In the genomic region with DNA sequence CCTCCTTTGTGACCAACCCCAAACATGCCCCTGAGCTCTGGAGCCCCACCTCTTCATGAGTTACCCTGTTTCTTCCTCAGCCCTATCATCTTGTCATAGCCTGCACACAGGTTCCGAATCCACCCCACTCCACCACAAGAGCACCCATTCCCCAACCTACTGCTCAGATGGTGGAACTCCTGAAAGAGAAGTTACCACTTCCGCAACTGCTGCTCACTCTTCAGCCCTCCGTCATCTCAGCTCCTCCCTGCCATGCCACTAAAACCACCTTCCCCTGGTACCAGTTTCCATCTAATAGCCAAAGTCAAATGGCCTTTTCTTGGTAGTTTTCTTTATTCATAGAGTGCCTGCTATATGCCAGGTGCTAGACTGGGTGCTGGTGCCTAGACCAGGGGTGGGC, we compare ENCODE assay signal across 15 cellular contexts. TPM values are rescaled to one million over a fixed set of nuclear protein-coding genes. Genes with fewer than 3 reads are reported as not detected.
DNase-seq lines count a peak whose midpoint lies in the region; ATAC-seq and TF ChIP-seq lines count a peak whose summit lies in the region.
"Had no signal": no experiment of that assay in that cellular context is flagged by ENCODE, and none has a peak within 500 bp of the region (broad histone marks: within the 10 kb centered on the region; RNA-seq: fewer than 3 reads in every experiment).

No MANE protein-coding gene starts in this region.

- H3K9ac ChIP-seq in mammary epithelial cell (ENCODE audit: insufficient read depth, low read length) = peak overlapping the region; percentile 24
- H3K9ac ChIP-seq: KMS-11, parathyroid adenoma had no signal

- H3K36me3 ChIP-seq in mammary epithelial cell (ENCODE audit: insufficient read depth, low read length) (peaks cover 20% of the 10 kb centered on the region), neutrophil (peaks cover 34% of the 10 kb centered on the region)

- peak overlapping the region; percentile 18 for H3K27ac Mint-ChIP-seq in activated naive CD4-positive, alpha-beta T cell treated with anti-CD3 and anti-CD28 coated beads, Interleukin-2, amount 50 U/mL, for 24 hours
- peak overlapping the region; percentile 37 to 78 for H3K27ac Mint-ChIP-seq in T-cell
- H3K27ac Mint-ChIP-seq: memory B cell, WTC11 had no signal

- no peaks in the 10 kb centered on the region for H3K27me3 Mint-ChIP-seq in activated naive CD4-positive, alpha-beta T cell treated with anti-CD3 and anti-CD28 coated beads, Interleukin-2, amount 50 U/mL, for 24 hours
- H3K27me3 Mint-ChIP-seq in T-cell = no peaks in the 10 kb centered on the region
- H3K27me3 Mint-ChIP-seq: memory B cell had no signal

- H3K9me3 ChIP-seq in mammary epithelial cell (replicated peaks; ENCODE audit: insufficient read depth, low read length) (no peaks in the 10 kb centered on the region), neutrophil (no peaks in the 10 kb centered on the region)

- H3K9me3 Mint-ChIP-seq in activated naive CD4-positive, alpha-beta T cell treated with anti-CD3 and anti-CD28 coated beads, Interleukin-2, amount 50 U/mL, for 24 hours = no peaks in the 10 kb centered on the region
- H3K9me3 Mint-ChIP-seq in T-cell = no peaks in the 10 kb centered on the region
- H3K9me3 Mint-ChIP-seq: memory B cell had no signal

- in situ Hi-C loops in mammary epithelial cell (cut with MboI; ENCODE audit: low sequenced_read_pairs in 2 of 2) = no loop called here

- peaks cover 66% of the 10 kb centered on the region for H3K4me1 Mint-ChIP-seq in activated naive CD4-positive, alpha-beta T cell treated with anti-CD3 and anti-CD28 coated beads, Interleukin-2, amount 50 U/mL, for 24 hours
- H3K4me1 Mint-ChIP-seq in T-cell = peaks cover 60 to 69% (median 62%) of the 10 kb centered on the region in 3 donors

- H3K4me1 ChIP-seq in mammary epithelial cell (ENCODE audit: insufficient read depth, low read length) (peaks cover 33% of the 10 kb centered on the region), neutrophil (ENCODE audit: control insufficient read depth in 1 of 2, insufficient read depth in 1 of 2, low read depth in 1 of 2, low read length in 1 of 2) (peaks cover 23 to 32% of the 10 kb centered on the region in 2 experiments)
- H3K4me1 ChIP-seq: parathyroid adenoma had no signal

- H3K27ac ChIP-seq in mammary epithelial cell (ENCODE audit: insufficient read depth, low read depth, low read length) (peak overlapping the region; percentile 65), neutrophil (peak overlapping the region; percentile 68)
- H3K27ac ChIP-seq: KMS-11, parathyroid adenoma had no signal

- dilution Hi-C loops in mammary epithelial cell (cut with HindIII; ENCODE audit: low sequenced_read_pairs) = no loop called here

- H3K4me2 ChIP-seq in mammary epithelial cell (ENCODE audit: insufficient read depth, low read depth, low read length) = peak overlapping the region; percentile 50
- H3K4me2 ChIP-seq: KMS-11 had no signal

- H3K4me3 ChIP-seq in mammary epithelial cell (replicated peaks in 1 of 3; ENCODE audit: insufficient read depth in 1 of 3, low read depth in 2 of 3, low read length in 3 of 3) (no peak overlapping the region), neutrophil (ENCODE audit: low read depth in 1 of 2, low read length in 1 of 2) (no peak overlapping the region)

- 100% methylated on average over 3 of the region's 3 CpGs for WGBS in mammary epithelial cell (ENCODE audit: low coverage, missing lambda C conversion rate)

- no peak overlapping the region for H2AFZ ChIP-seq in mammary epithelial cell (ENCODE audit: low read depth, low read length)
- H2AFZ ChIP-seq: parathyroid adenoma had no signal

- CTCF ChIA-PET in T-cell (lab: Charles Lee) (interaction anchor here in 1 of 2 donors (1.3 kb wide), 1 partner anchor 75 kb away, joined by 3 read pairs; the partner anchor contains the start of gene VAPB), mammary epithelial cell (lab: Charles Lee; ENCODE audit: low non-redundant PET) (no interaction called here)

- H3K4me3 Mint-ChIP-seq in activated naive CD4-positive, alpha-beta T cell treated with anti-CD3 and anti-CD28 coated beads, Interleukin-2, amount 50 U/mL, for 24 hours = peak overlapping the region; percentile 51
- peak overlapping the region; percentile 2 to 52 (median 18) for H3K4me3 Mint-ChIP-seq in T-cell
- H3K4me3 Mint-ChIP-seq: memory B cell, WTC11 had no signal

- intact Hi-C loops in mammary epithelial cell (cut with micrococcal nuclease) = loop anchor here (2.0 to 5.0 kb wide), 6 partner anchors 13 to 579 kb away; partner anchors contain the start of genes STX16 and VAPB

- H3K79me2 ChIP-seq in mammary epithelial cell (ENCODE audit: insufficient read depth, low read length) = peaks cover 83% of the 10 kb centered on the region

- H3K36me3 Mint-ChIP-seq in activated naive CD4-positive, alpha-beta T cell treated with anti-CD3 and anti-CD28 coated beads, Interleukin-2, amount 50 U/mL, for 24 hours = peaks cover 11% of the 10 kb centered on the region
- H3K36me3 Mint-ChIP-seq in T-cell = peaks cover 46% of the 10 kb centered on the region

- H3K27me3 ChIP-seq in mammary epithelial cell (ENCODE audit: insufficient read depth, low read length) (no peaks in the 10 kb centered on the region), neutrophil (no peaks in the 10 kb centered on the region)

- TF ChIP-seq CTCF in mammary epithelial cell (conservative IDR thresholded peaks at IDR 0.05 in 1 of 2, IDR thresholded peaks at IDR 0.05 in 1 of 2; ENCODE audit: extremely low read depth in 1 of 2, insufficient read depth in 1 of 2, low read depth in 1 of 2, low read length in 2 of 2) (no peak), neutrophil (IDR thresholded peaks at IDR 0.05) (no peak)

- no peak for DNase-seq in activated naive CD4-positive, alpha-beta T cell (lab: John Stamatoyannopoulos, UW)
- DNase-seq in T-cell (peak in 9 of 34 experiments; percentile 8 to 34 (median 22)), mammary epithelial cell (no peak), OCI-M2 (lab: John Stamatoyannopoulos, UW; ENCODE audit: unreplicated experiment) (no peak)
- no peak for DNase-seq in stimulated activated CD4-positive, alpha-beta T cell treated with anti-CD3 and anti-CD28 coated beads, Interleukin-4, amount 100 ng/mL, for 1 hour
- DNase-seq: NCI-H187, SW 1271 had no signal

- no TSS peak for BruUV-seq in mammary epithelial cell (replicated peaks; lab: Mats Ljungman, UMichigan)

- POLR2A ChIA-PET in T-cell (lab: Charles Lee) = interaction anchor here in 1 of 2 donors (1.2 kb wide), 1 partner anchor 17 kb away, joined by 6 read pairs; no protein-coding TSS in a partner anchor

- H4K20me1 ChIP-seq in mammary epithelial cell (ENCODE audit: insufficient read depth, low read length) = no peaks in the 10 kb centered on the region

- ATAC-seq in T-cell (replicated peaks in 1 of 4) (no peak), GM21529 (IDR thresholded peaks at IDR 0.05; ENCODE audit: unreplicated experiment) (no peak)
- ATAC-seq: Panc1, WTC11 had no signal

RNA-seq across cellular contexts. Expression of gene RAB22A, which starts 3.9 kb away (rescaled TPM):
- total RNA-seq in T-cell (10 to 100 TPM; 15.3 to 23.0 (median 20.4) TPM), mammary epithelial cell (10 to 100 TPM; 24.7 to 24.8 TPM)
- polyA plus RNA-seq in mammary epithelial cell = 11.2 TPM
- 33.2 TPM for polyA minus RNA-seq in mammary epithelial cell
